Comparison of ENCODE assay signal across 16 cellular contexts in genomic region chr19:45097450-45097775, GRCh38. TPM values are rescaled to one million over a fixed set of nuclear protein-coding genes. Genes with fewer than 3 reads are reported as not detected.
DNase-seq lines count a peak whose midpoint lies in the region; ATAC-seq and TF ChIP-seq lines count a peak whose summit lies in the region.
"Had no signal": no experiment of that assay in that cellular context is flagged by ENCODE, and none has a peak within 500 bp of the region (broad histone marks: within the 10 kb centered on the region; RNA-seq: fewer than 3 reads in every experiment).

No MANE protein-coding gene starts in this region.

- H3K9me3 Mint-ChIP-seq in MCF 10A (ENCODE audit: unreplicated experiment): no peaks in the 10 kb centered on the region
- H3K9me3 Mint-ChIP-seq: activated T-helper 2 cell treated with anti-CD3 and anti-CD28 coated beads, Interferon-gamma antibody, Interleukin-2, Interleukin-4, amounts not matched to agents 10 μg/mL and 5 μg/mL and 100 μg/mL, durations not matched to agents 14 hours and 24 hours and 36 hours had no signal

- H3K27ac Mint-ChIP-seq in MCF 10A (ENCODE audit: low read depth, unreplicated experiment): no peak overlapping the region
- H3K27ac Mint-ChIP-seq: activated T-helper 2 cell treated with anti-CD3 and anti-CD28 coated beads, Interferon-gamma antibody, Interleukin-2, Interleukin-4, amounts not matched to agents 10 μg/mL and 5 μg/mL and 100 μg/mL, durations not matched to agents 14 hours and 24 hours and 36 hours had no signal

- H3K27me3 Mint-ChIP-seq in MCF 10A (ENCODE audit: insufficient read depth, unreplicated experiment): no peaks in the 10 kb centered on the region

- peak overlapping the region; percentile 90 for H2BK120ac ChIP-seq in mesenchymal stem cell (ENCODE audit: low read depth, low read length)

- no peaks in the 10 kb centered on the region for H3K27me3 ChIP-seq in mammary epithelial cell (ENCODE audit: insufficient read depth, low read length)
- H3K27me3 ChIP-seq in adipocyte (replicated peaks; ENCODE audit: control insufficient read depth, insufficient read depth, low read length): no peaks in the 10 kb centered on the region
- no peaks in the 10 kb centered on the region for H3K27me3 ChIP-seq in mesenchymal stem cell (ENCODE audit: control insufficient read depth in 1 of 2, insufficient read depth in 1 of 2, low read length in 2 of 2)
- H3K27me3 ChIP-seq: transverse colon had no signal

- H4K91ac ChIP-seq in mesenchymal stem cell (ENCODE audit: low read length): peak overlapping the region; percentile 99

- H3K4me1 Mint-ChIP-seq in MCF 10A (ENCODE audit: insufficient read depth, unreplicated experiment): peaks cover 58% of the 10 kb centered on the region

- H3K18ac ChIP-seq in mesenchymal stem cell (ENCODE audit: low read depth in 1 of 2, low read length in 2 of 2): peak overlapping the region; percentile 90 to 99

- intact Hi-C loops in MCF 10A (cut with micrococcal nuclease) (loop anchor here (10.0 kb wide), 2 partner anchors 147 to 237 kb away; partner anchors contain the start of gene EXOC3L2), mammary epithelial cell (cut with micrococcal nuclease) (no loop called here)

- H2AFZ ChIP-seq in mammary epithelial cell (ENCODE audit: low read depth, low read length) (no peak overlapping the region), mesenchymal stem cell (ENCODE audit: low read depth, low read length) (no peak overlapping the region)

- H3K4me1 ChIP-seq in mammary epithelial cell (ENCODE audit: insufficient read depth, low read length) (peaks cover 35% of the 10 kb centered on the region), adipocyte (ENCODE audit: control insufficient read depth, insufficient read depth, low read length) (peaks cover 59% of the 10 kb centered on the region), mesenchymal stem cell (ENCODE audit: control insufficient read depth, insufficient read depth, low read depth, low read length) (peaks cover 62% of the 10 kb centered on the region)

- peaks cover 5% of the 10 kb centered on the region for H3K36me3 Mint-ChIP-seq in MCF 10A (ENCODE audit: insufficient read depth, unreplicated experiment)

- peak overlapping the region in 1 of 2 experiments; percentile 46 for H3K23ac ChIP-seq in mesenchymal stem cell (ENCODE audit: low read length in 2 of 2)

- 97% methylated on average over 6 of the region's 7 CpGs for WGBS in mammary epithelial cell (ENCODE audit: low coverage, missing lambda C conversion rate)
- WGBS in mesenchymal stem cell: 77% methylated on average over 7 of the region's 7 CpGs

- no peaks in the 10 kb centered on the region for H4K20me1 ChIP-seq in mammary epithelial cell (ENCODE audit: insufficient read depth, low read length)

- H3K4me2 ChIP-seq in mammary epithelial cell (ENCODE audit: insufficient read depth, low read depth, low read length): no peak overlapping the region
- H3K4me2 ChIP-seq in mesenchymal stem cell (ENCODE audit: low read length, poor library complexity, severe bottlenecking): no peak overlapping the region

- in situ Hi-C loops in mammary epithelial cell (cut with MboI; ENCODE audit: low sequenced_read_pairs in 2 of 2): no loop called here

- BruUV-seq in MCF 10A (replicated peaks; lab: Mats Ljungman, UMichigan) (no TSS peak), mammary epithelial cell (replicated peaks; lab: Mats Ljungman, UMichigan) (no TSS peak)

- H2BK12ac ChIP-seq in mesenchymal stem cell (ENCODE audit: low read length in 2 of 2): peak overlapping the region; percentile 99

- H3K36me3 ChIP-seq in mammary epithelial cell (ENCODE audit: insufficient read depth, low read length): no peaks in the 10 kb centered on the region
- no peaks in the 10 kb centered on the region for H3K36me3 ChIP-seq in adipocyte (ENCODE audit: control insufficient read depth, insufficient read depth, low read length, severe bottlenecking)
- H3K36me3 ChIP-seq in mesenchymal stem cell (ENCODE audit: control insufficient read depth in 1 of 2, insufficient read depth in 2 of 2, low read depth in 1 of 2, low read length in 2 of 2): peaks cover 0 to 2% of the 10 kb centered on the region in 2 experiments
- H3K36me3 ChIP-seq: transverse colon had no signal

- peaks cover 11% of the 10 kb centered on the region for H3K79me1 ChIP-seq in mesenchymal stem cell (replicated peaks; ENCODE audit: low read length, poor library complexity, severe bottlenecking)

- no peak overlapping the region for H3K4me3 ChIP-seq in mammary epithelial cell (replicated peaks in 1 of 3; ENCODE audit: insufficient read depth in 1 of 3, low read depth in 2 of 3, low read length in 3 of 3)
- peak overlapping the region; percentile 59 for H3K4me3 ChIP-seq in adipocyte (ENCODE audit: low read length)
- H3K4me3 ChIP-seq in mesenchymal stem cell (ENCODE audit: insufficient read depth in 1 of 2, low read depth in 1 of 2, low read length in 2 of 2): peak overlapping the region in 1 of 2 experiments; percentile 74
- H3K4me3 ChIP-seq: transverse colon had no signal

- peak overlapping the region; percentile 73 for H2BK15ac ChIP-seq in mesenchymal stem cell (ENCODE audit: low read depth, poor library complexity, severe bottlenecking)

- CTCF ChIA-PET in MCF 10A (lab: Yijun Ruan, JAX) (interaction anchor here (0.9 to 1.5 kb wide), 3 partner anchors 11 to 242 kb away, joined by 3 to 8 read pairs (median 4); no protein-coding TSS in a partner anchor), mammary epithelial cell (lab: Charles Lee; ENCODE audit: low non-redundant PET) (no interaction called here)

- no peak overlapping the region for H3K27ac ChIP-seq in mammary epithelial cell (ENCODE audit: insufficient read depth, low read depth, low read length)
- H3K27ac ChIP-seq in mesenchymal stem cell (ENCODE audit: low read length, poor library complexity, severe bottlenecking): peak overlapping the region; percentile 77
- H3K27ac ChIP-seq in temporal lobe (ENCODE audit: low read depth, low read length): peak overlapping the region; percentile 88

- peak overlapping the region in 1 of 2 experiments; percentile 97 for H3K14ac ChIP-seq in mesenchymal stem cell (ENCODE audit: low read length in 2 of 2)

- H3K9me3 ChIP-seq in mammary epithelial cell (replicated peaks; ENCODE audit: insufficient read depth, low read length): no peaks in the 10 kb centered on the region
- no peaks in the 10 kb centered on the region for H3K9me3 ChIP-seq in adipocyte (ENCODE audit: control insufficient read depth, low read length)
- H3K9me3 ChIP-seq in mesenchymal stem cell (ENCODE audit: control insufficient read depth, low read length): no peaks in the 10 kb centered on the region
- H3K9me3 ChIP-seq: transverse colon had no signal

- H4K8ac ChIP-seq in mesenchymal stem cell (ENCODE audit: low read length): peak overlapping the region; percentile 94

- peaks cover 96% of the 10 kb centered on the region for H3K79me2 ChIP-seq in mammary epithelial cell (ENCODE audit: insufficient read depth, low read length)

- H3K4ac ChIP-seq in mesenchymal stem cell (ENCODE audit: low read depth in 1 of 2, low read length in 2 of 2): peak overlapping the region; percentile 85 to 98

- H3K4me3 Mint-ChIP-seq in MCF 10A (ENCODE audit: unreplicated experiment): peak overlapping the region; percentile 50

- H2BK5ac ChIP-seq in mesenchymal stem cell (ENCODE audit: low read depth, low read length, poor library complexity, severe bottlenecking): no peak overlapping the region

- TF ChIP-seq CTCF in MCF 10A (IDR thresholded peaks at IDR 0.05; ENCODE audit: unreplicated experiment): no peak
- no peak for TF ChIP-seq CTCF in mammary epithelial cell (conservative IDR thresholded peaks at IDR 0.05 in 1 of 2, IDR thresholded peaks at IDR 0.05 in 1 of 2; ENCODE audit: extremely low read depth in 1 of 2, insufficient read depth in 1 of 2, low read depth in 1 of 2, low read length in 2 of 2)

- DNase-seq in MCF 10A (ENCODE audit: unreplicated experiment): no peak
- DNase-seq in mammary epithelial cell: no peak
- no peak for DNase-seq in adipocyte (ENCODE audit: low read depth)
- DNase-seq in mesenchymal stem cell: no peak
- DNase-seq in activated effector memory CD4-positive, alpha-beta T cell treated with Interleukin-2 at 50 U/mL for 16 hours: no peak
- DNase-seq: activated CD4-positive, alpha-beta T cell treated with anti-CD3 and anti-CD28 coated beads for 1 hour; Kasumi-1; NCI-H2029 treated with DMSO at 0.1 percent for 48 hours; transverse colon had no signal

- peak overlapping the region; percentile 73 for H2AK5ac ChIP-seq in mesenchymal stem cell (ENCODE audit: low read length, severe bottlenecking)

- POLR2A ChIA-PET in MCF 10A (lab: Yijun Ruan, JAX): no interaction called here

- ATAC-seq in GM21526 (IDR thresholded peaks at IDR 0.05; ENCODE audit: low FRiP score, unreplicated experiment) (no peak), HG02981 (IDR thresholded peaks at IDR 0.05; ENCODE audit: unreplicated experiment) (no peak)
- ATAC-seq: esophagus mucosa, sciatic nerve had no signal

- dilution Hi-C loops in mammary epithelial cell (cut with HindIII; ENCODE audit: low sequenced_read_pairs): no loop called here

- H3K9ac ChIP-seq in mammary epithelial cell (ENCODE audit: insufficient read depth, low read length) (no peak overlapping the region), adipocyte (ENCODE audit: low read length) (peak overlapping the region; percentile 63), mesenchymal stem cell (ENCODE audit: low read length) (peak overlapping the region; percentile 80)

RNA-seq across cellular contexts. Expression of gene PPP1R37, which starts 4.4 kb away (rescaled TPM):
- total RNA-seq in MCF 10A (2022): 22.0 and 22.5 TPM in 2 replicates
- 10 to 100 TPM; 32.9 to 48.0 TPM for total RNA-seq in mammary epithelial cell
- 15.2 TPM for polyA plus RNA-seq in mammary epithelial cell
- polyA minus RNA-seq in mammary epithelial cell: 15.8 TPM
- 20.4 TPM for polyA plus RNA-seq in mesenchymal stem cell (2013, experiment 1 of 2)
- 21.8 TPM for polyA plus RNA-seq in mesenchymal stem cell (2013, experiment 2 of 2)
- 18.9 TPM for total RNA-seq in temporal lobe

RNA-seq across cellular contexts. Expression of gene GEMIN7, which starts 18.4 kb away (rescaled TPM):
- total RNA-seq in MCF 10A (2022): 21.0 and 21.8 TPM in 2 replicates
- total RNA-seq in mammary epithelial cell: 10 to 100 TPM in 1 of 2 donors, 1 to 10 TPM in 1; 9.5 to 18.6 TPM
- 41.3 TPM for polyA plus RNA-seq in mammary epithelial cell
- polyA minus RNA-seq in mammary epithelial cell: 4.1 TPM
- 24.6 TPM for polyA plus RNA-seq in mesenchymal stem cell (2013, experiment 1 of 2)
- 24.3 TPM for polyA plus RNA-seq in mesenchymal stem cell (2013, experiment 2 of 2)
- total RNA-seq in temporal lobe: 5.9 TPM

RNA-seq across cellular contexts. Expression of gene ZNF296, which starts 21.1 kb away (rescaled TPM):
- total RNA-seq in MCF 10A (2022) (2.0 and 2.7 TPM in 2 replicates), mammary epithelial cell (under 1 TPM in 1 of 2 donors, not detected in 1; 0.66 TPM), temporal lobe (under 0.01 TPM)
- polyA plus RNA-seq in mammary epithelial cell: 0.22 TPM
- polyA minus RNA-seq in mammary epithelial cell: 0.41 TPM
- polyA plus RNA-seq in mesenchymal stem cell (2013, experiment 1 of 2): 0.58 TPM
- polyA plus RNA-seq in mesenchymal stem cell (2013, experiment 2 of 2): 0.56 TPM
- total RNA-seq: Daoy had no signal

RNA-seq across cellular contexts. Expression of gene CLASRP, which starts 58.6 kb away (rescaled TPM):
- total RNA-seq in MCF 10A (2022) (71.7 and 83.5 TPM in 2 replicates), mammary epithelial cell (10 to 100 TPM; 19.5 to 69.5 TPM), temporal lobe (6.6 TPM)
- polyA plus RNA-seq in mammary epithelial cell: 16.9 TPM
- polyA minus RNA-seq in mammary epithelial cell: 32.6 TPM
- polyA plus RNA-seq in mesenchymal stem cell (2013, experiment 1 of 2): 22.8 TPM
- polyA plus RNA-seq in mesenchymal stem cell (2013, experiment 2 of 2): 21.7 TPM
